In genomic region chr1:244583358-244583757, GRCh38 we compare ENCODE assay signal across 33 cellular contexts.
"Had no signal": no experiment of that assay in that cellular context is flagged by ENCODE, and none has a peak within 500 bp of the region (broad histone marks: within the 10 kb centered on the region; RNA-seq: fewer than 3 reads in every experiment).

No MANE protein-coding gene starts in this region.

- H3K36me3 ChIP-seq: Peyer's patch, SJSA1 had no signal

- H3K4me3 ChIP-seq: Peyer's patch, SJSA1 had no signal

- H3K9me3 ChIP-seq: Peyer's patch, SJSA1 had no signal

- H3K9ac ChIP-seq: SK-N-SH had no signal

- FAIRE-seq: bronchial epithelial cell, TTC549 had no signal

- H3K4me2 ChIP-seq: SK-N-SH had no signal

- H3K27ac ChIP-seq: Peyer's patch, SJSA1 had no signal

- H3K27me3 ChIP-seq: Peyer's patch, SJSA1 had no signal

- DNase-seq: activated CD4-positive, alpha-beta T cell treated with anti-CD3 and anti-CD28 coated beads for 36 hours; activated CD4-positive, alpha-beta T cell treated with anti-CD3 and anti-CD28 coated beads, Interleukin-2, amount 10 ng/mL, durations not matched to agents 7 days and 5 days; activated CD4-positive, alpha-beta T cell treated with anti-CD3 and anti-CD28 coated beads, Interleukin-2, amount 50 U/mL, for 48 hours; activated CD8-positive, alpha-beta T cell treated with anti-CD3 and anti-CD28 coated beads, Interleukin-2, amount 10 ng/mL, durations not matched to agents 7 days and 5 days; activated gamma-delta T cell treated with Interleukin-2 at 50 U/mL for 16 hours; activated naive CD4-positive, alpha-beta T cell treated with anti-CD3 and anti-CD28 coated beads for 36 hours; activated naive CD8-positive, alpha-beta T cell treated with anti-CD3 and anti-CD28 coated beads, Interleukin-2, amount 50 U/mL, for 24 hours; activated T-cell treated with anti-CD3 and anti-CD28 coated beads, Interleukin-2, amount 50 U/mL, for 24 hours; anterior cingulate cortex; caudate nucleus; cerebellar nuclear complex; NCI-H1092 treated with DMSO at 0.1 percent for 48 hours; NCI-H1417; NCI-H146; NCI-H187; NCI-H2029 treated with DMSO at 0.1 percent for 48 hours; NCI-H2107; NCI-H2171 treated with DMSO at 0.1 percent for 48 hours; NCI-H2227 treated with DMSO at 0.1 percent for 48 hours; NCI-H446 treated with DMSO at 0.1 percent for 48 hours; NCI-H524; NCI-H69; NK-92 treated with Interleukin-12 subunit alpha and Interleukin-12 subunit beta, amount 100 ng/mL, for 24 hours; PC-3; Peyer's patch; RPMI8226; SHP77 treated with DMSO at 0.1 percent for 48 hours; SK-N-SH had no signal

- H3K4me1 ChIP-seq: Peyer's patch, SJSA1 had no signal

- ATAC-seq: activated CD4-positive, alpha-beta T cell treated with anti-CD3 and anti-CD28 coated beads for 36 hours; activated CD4-positive, CD25-positive, alpha-beta regulatory T cell treated with anti-CD3 and anti-CD28 coated beads, Interleukin-2, amount 50 U/mL, for 24 hours; activated CD8-positive, alpha-beta T cell treated with anti-CD3 and anti-CD28 coated beads, Interleukin-2, amount 10 ng/mL, durations not matched to agents 7 days and 5 days; activated naive CD4-positive, alpha-beta T cell treated with anti-CD3 and anti-CD28 coated beads, Interleukin-2, amount 50 U/mL, for 72 hours; activated naive CD8-positive, alpha-beta T cell treated with anti-CD3 and anti-CD28 coated beads, Interleukin-2, amount 50 U/mL, for 24 hours; PC-3 had no signal
